23 cellular contexts compared by ENCODE assay signal in genomic region chr10:11407939-11408338, GRCh38.
DNase-seq lines count a peak whose midpoint lies in the region; ATAC-seq and TF ChIP-seq lines count a peak whose summit lies in the region.
"Had no signal": no experiment of that assay in that cellular context is flagged by ENCODE, and none has a peak within 500 bp of the region (broad histone marks: within the 10 kb centered on the region; RNA-seq: fewer than 3 reads in every experiment).

No MANE protein-coding gene starts in this region.

- H3K4me3 ChIP-seq in CD4-positive, CD25-positive, alpha-beta regulatory T cell (ENCODE audit: low read depth, low read length), result peak overlapping the region; percentile 61
- H3K4me3 ChIP-seq in DND-41 (ENCODE audit: low read depth in 1 of 2, low read length in 2 of 2), result no peak overlapping the region
- H3K4me3 ChIP-seq in neural cell (ENCODE audit: low read length), result no peak overlapping the region
- H3K4me3 ChIP-seq: cardiac muscle cell, left lung, prostate gland, tibial nerve had no signal

- H3K79me2 ChIP-seq in DND-41 (ENCODE audit: insufficient read depth, low read length), result no peaks in the 10 kb centered on the region
- H3K79me2 ChIP-seq in neural cell (replicated peaks; ENCODE audit: insufficient read depth, low read length), result no peaks in the 10 kb centered on the region

- H3K36me3 Mint-ChIP-seq in CD4-positive, CD25-positive, alpha-beta regulatory T cell, result peaks cover 4% of the 10 kb centered on the region
- H3K36me3 Mint-ChIP-seq in activated CD4-positive, alpha-beta memory T cell treated with anti-CD3 and anti-CD28 coated beads, Interleukin-2, amount 10 ng/mL, durations not matched to agents 7 days and 5 days (ENCODE audit: low read depth), result peaks cover 25% of the 10 kb centered on the region

- no peaks in the 10 kb centered on the region for H3K27me3 ChIP-seq in CD4-positive, CD25-positive, alpha-beta regulatory T cell (ENCODE audit: control insufficient read depth, insufficient read depth, low read length)
- H3K27me3 ChIP-seq in DND-41 (ENCODE audit: insufficient read depth, low read length, poor library complexity), result no peaks in the 10 kb centered on the region
- no peaks in the 10 kb centered on the region for H3K27me3 ChIP-seq in neural cell (ENCODE audit: insufficient read depth, low read depth, low read length)
- H3K27me3 ChIP-seq: cardiac muscle cell, left lung, tibial nerve had no signal

- H4K20me1 ChIP-seq in DND-41 (ENCODE audit: insufficient read depth, low read length) (no peaks in the 10 kb centered on the region), neural cell (ENCODE audit: insufficient read depth) (no peaks in the 10 kb centered on the region)

- peak overlapping the region in 2 of 3 donors; percentile 53 to 58 for H3K27ac Mint-ChIP-seq in CD4-positive, CD25-positive, alpha-beta regulatory T cell
- peak overlapping the region; percentile 17 for H3K27ac Mint-ChIP-seq in activated CD4-positive, alpha-beta memory T cell treated with anti-CD3 and anti-CD28 coated beads, Interleukin-2, amount 10 ng/mL, durations not matched to agents 7 days and 5 days
- H3K27ac Mint-ChIP-seq: activated T-helper 2 cell treated with anti-CD3 and anti-CD28 coated beads, Interferon-gamma antibody, Interleukin-2, Interleukin-4, amounts not matched to agents 10 μg/mL and 5 μg/mL and 100 μg/mL, durations not matched to agents 14 hours and 24 hours and 36 hours had no signal

- peak in 1 of 2 donors; percentile 37 for ATAC-seq in CD4-positive, CD25-positive, alpha-beta regulatory T cell (ENCODE audit: low read depth in 2 of 2)
- no peak for ATAC-seq in DND-41 (ENCODE audit: insufficient read depth, low read depth)
- ATAC-seq in HG03469 (IDR thresholded peaks at IDR 0.05; ENCODE audit: unreplicated experiment), result no peak
- ATAC-seq: left lung had no signal

- peaks cover 6% of the 10 kb centered on the region for H3K27me3 Mint-ChIP-seq in CD4-positive, CD25-positive, alpha-beta regulatory T cell
- peaks cover 4% of the 10 kb centered on the region for H3K27me3 Mint-ChIP-seq in activated CD4-positive, alpha-beta memory T cell treated with anti-CD3 and anti-CD28 coated beads, Interleukin-2, amount 10 ng/mL, durations not matched to agents 7 days and 5 days

- H3F3A ChIP-seq in neural cell (ENCODE audit: insufficient read depth, low read length, poor library complexity, severe bottlenecking), result no peaks in the 10 kb centered on the region

- no peak for TF ChIP-seq RAD21 in neural cell (conservative IDR thresholded peaks at IDR 0.05)

- no peak overlapping the region for H2AFZ ChIP-seq in DND-41 (ENCODE audit: low read depth, low read length)
- no peak overlapping the region for H2AFZ ChIP-seq in neural cell (ENCODE audit: low read depth, low read length)

- peak in 1 of 3 donors; percentile 52 for DNase-seq in CD4-positive, CD25-positive, alpha-beta regulatory T cell
- DNase-seq in DND-41 (no peak), NCI-H2029 treated with DMSO at 0.1 percent for 48 hours (lab: John Stamatoyannopoulos, UW) (no peak), iPS-NIHi11 (ENCODE audit: low spot score) (no peak)
- DNase-seq in activated CD4-positive, alpha-beta memory T cell treated with anti-CD3 and anti-CD28 coated beads, Interleukin-2, amount 10 ng/mL, durations not matched to agents 7 days and 5 days, result peak; percentile 29
- DNase-seq: cortex of kidney; erythroblast; GOT3; left lung; mesenchymal stem cell; NCI-H1436 treated with DMSO at 0.1 percent for 48 hours; NCI-H345; NCI-H774; nucleus accumbens; SIG-M5; stimulated activated CD4-positive, alpha-beta T cell treated with anti-CD3 and anti-CD28 coated beads, Interleukin-4, amount 100 ng/mL, for 24 hours had no signal

- peaks cover 25% of the 10 kb centered on the region for H3K4me1 ChIP-seq in CD4-positive, CD25-positive, alpha-beta regulatory T cell (ENCODE audit: control insufficient read depth, insufficient read depth, low read length, poor library complexity, severe bottlenecking)
- peaks cover 12% of the 10 kb centered on the region for H3K4me1 ChIP-seq in DND-41 (ENCODE audit: insufficient read depth, low read length)
- H3K4me1 ChIP-seq: left lung, prostate gland had no signal

- H3K9ac ChIP-seq in DND-41 (ENCODE audit: low read depth, low read length) (no peak overlapping the region), neural cell (ENCODE audit: low read length) (no peak overlapping the region)

- H3K9me3 ChIP-seq in CD4-positive, CD25-positive, alpha-beta regulatory T cell (ENCODE audit: control insufficient read depth in 2 of 2, low read length in 2 of 2), result peaks cover 0 to 4% of the 10 kb centered on the region in 2 experiments
- H3K9me3 ChIP-seq in DND-41 (ENCODE audit: insufficient read depth, low read length, severe bottlenecking) (peaks cover 4% of the 10 kb centered on the region), neural cell (ENCODE audit: low read length) (peaks cover 6% of the 10 kb centered on the region)
- H3K9me3 ChIP-seq: prostate gland had no signal

- no peaks in the 10 kb centered on the region for H3K9me2 ChIP-seq in neural cell (ENCODE audit: insufficient read depth, low read length)

- no peak overlapping the region for H3K27ac ChIP-seq in CD4-positive, CD25-positive, alpha-beta regulatory T cell (ENCODE audit: insufficient read depth, low read length, poor library complexity, severe bottlenecking)
- peak overlapping the region; percentile 27; the same call in 1 of the 2 replicates for H3K27ac ChIP-seq in DND-41 (ENCODE audit: low read length)
- H3K27ac ChIP-seq in neural cell (ENCODE audit: low read length), result peak overlapping the region; percentile 88
- H3K27ac ChIP-seq: C4-2B, cardiac muscle cell, left lung, prostate gland, tibial nerve had no signal

- peak overlapping the region in 3 of 4 donors; percentile 43 to 62 (median 53) for H3K4me3 Mint-ChIP-seq in CD4-positive, CD25-positive, alpha-beta regulatory T cell
- H3K4me3 Mint-ChIP-seq in activated CD4-positive, alpha-beta memory T cell treated with anti-CD3 and anti-CD28 coated beads, Interleukin-2, amount 10 ng/mL, durations not matched to agents 7 days and 5 days, result no peak overlapping the region

- POLR2A ChIA-PET in activated CD4-positive, alpha-beta memory T cell treated with anti-CD3 and anti-CD28 coated beads, Interleukin-2, amount 10 ng/mL, durations not matched to agents 7 days and 5 days (lab: Charles Lee), result no interaction called here

- H3K9me3 Mint-ChIP-seq in CD4-positive, CD25-positive, alpha-beta regulatory T cell, result peaks cover 0 to 14% (median 3%) of the 10 kb centered on the region in 7 donors
- peaks cover 15% of the 10 kb centered on the region for H3K9me3 Mint-ChIP-seq in activated CD4-positive, alpha-beta memory T cell treated with anti-CD3 and anti-CD28 coated beads, Interleukin-2, amount 10 ng/mL, durations not matched to agents 7 days and 5 days

- CTCF ChIA-PET in activated CD4-positive, alpha-beta memory T cell treated with anti-CD3 and anti-CD28 coated beads, Interleukin-2, amount 10 ng/mL, durations not matched to agents 7 days and 5 days (lab: Charles Lee), result no interaction called here

- no peaks in the 10 kb centered on the region for H3K36me3 ChIP-seq in CD4-positive, CD25-positive, alpha-beta regulatory T cell (ENCODE audit: control insufficient read depth, insufficient read depth, low read length)
- no peaks in the 10 kb centered on the region for H3K36me3 ChIP-seq in DND-41 (ENCODE audit: insufficient read depth, low read length)
- no peaks in the 10 kb centered on the region for H3K36me3 ChIP-seq in neural cell (ENCODE audit: insufficient read depth, low read length)
- H3K36me3 ChIP-seq: cardiac muscle cell, left lung, prostate gland, tibial nerve had no signal

- TF ChIP-seq EP300 in neural cell (conservative IDR thresholded peaks at IDR 0.05; ENCODE audit: poor library complexity, severe bottlenecking), result no peak

- H3K4me1 Mint-ChIP-seq in CD4-positive, CD25-positive, alpha-beta regulatory T cell, result peaks cover 11 to 49% (median 22%) of the 10 kb centered on the region in 4 donors
- peaks cover 36% of the 10 kb centered on the region for H3K4me1 Mint-ChIP-seq in activated CD4-positive, alpha-beta memory T cell treated with anti-CD3 and anti-CD28 coated beads, Interleukin-2, amount 10 ng/mL, durations not matched to agents 7 days and 5 days

- H3K4me2 ChIP-seq in DND-41 (ENCODE audit: insufficient read depth, low read length) (no peak overlapping the region), neural cell (ENCODE audit: low read length) (no peak overlapping the region)

- TF ChIP-seq CTCF in DND-41 (IDR thresholded peaks at IDR 0.05; ENCODE audit: borderline replicate concordance, extremely low read depth, low read length, poor library complexity, severe bottlenecking), result no peak
- TF ChIP-seq CTCF in neural cell (IDR thresholded peaks at IDR 0.05; ENCODE audit: poor library complexity, severe bottlenecking), result no peak

TF ChIP-seq in neural cell, 6 proteins besides CTCF, POLR2A, EP300 and RAD21 (continues in another document):
- TF ChIP-seq POLR2AphosphoS5 (IDR thresholded peaks at IDR 0.05) (no peak), TAF1 (IDR thresholded peaks at IDR 0.05; ENCODE audit: low read depth) (no peak), MXI1 (conservative IDR thresholded peaks at IDR 0.05; ENCODE audit: poor library complexity, severe bottlenecking) (no peak), SMC3 (conservative IDR thresholded peaks at IDR 0.05; ENCODE audit: poor library complexity) (no peak)
- TF ChIP-seq, protein P1, sequence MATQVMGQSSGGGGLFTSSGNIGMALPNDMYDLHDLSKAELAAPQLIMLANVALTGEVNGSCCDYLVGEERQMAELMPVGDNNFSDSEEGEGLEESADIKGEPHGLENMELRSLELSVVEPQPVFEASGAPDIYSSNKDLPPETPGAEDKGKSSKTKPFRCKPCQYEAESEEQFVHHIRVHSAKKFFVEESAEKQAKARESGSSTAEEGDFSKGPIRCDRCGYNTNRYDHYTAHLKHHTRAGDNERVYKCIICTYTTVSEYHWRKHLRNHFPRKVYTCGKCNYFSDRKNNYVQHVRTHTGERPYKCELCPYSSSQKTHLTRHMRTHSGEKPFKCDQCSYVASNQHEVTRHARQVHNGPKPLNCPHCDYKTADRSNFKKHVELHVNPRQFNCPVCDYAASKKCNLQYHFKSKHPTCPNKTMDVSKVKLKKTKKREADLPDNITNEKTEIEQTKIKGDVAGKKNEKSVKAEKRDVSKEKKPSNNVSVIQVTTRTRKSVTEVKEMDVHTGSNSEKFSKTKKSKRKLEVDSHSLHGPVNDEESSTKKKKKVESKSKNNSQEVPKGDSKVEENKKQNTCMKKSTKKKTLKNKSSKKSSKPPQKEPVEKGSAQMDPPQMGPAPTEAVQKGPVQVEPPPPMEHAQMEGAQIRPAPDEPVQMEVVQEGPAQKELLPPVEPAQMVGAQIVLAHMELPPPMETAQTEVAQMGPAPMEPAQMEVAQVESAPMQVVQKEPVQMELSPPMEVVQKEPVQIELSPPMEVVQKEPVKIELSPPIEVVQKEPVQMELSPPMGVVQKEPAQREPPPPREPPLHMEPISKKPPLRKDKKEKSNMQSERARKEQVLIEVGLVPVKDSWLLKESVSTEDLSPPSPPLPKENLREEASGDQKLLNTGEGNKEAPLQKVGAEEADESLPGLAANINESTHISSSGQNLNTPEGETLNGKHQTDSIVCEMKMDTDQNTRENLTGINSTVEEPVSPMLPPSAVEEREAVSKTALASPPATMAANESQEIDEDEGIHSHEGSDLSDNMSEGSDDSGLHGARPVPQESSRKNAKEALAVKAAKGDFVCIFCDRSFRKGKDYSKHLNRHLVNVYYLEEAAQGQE (IDR thresholded peaks at IDR 0.05; ENCODE audit: borderline replicate concordance), result no peak
